In genomic region chr4:304516-304915, GRCh38 we compare ENCODE assay signal across 12 cellular contexts. TPM values are rescaled to one million over a fixed set of nuclear protein-coding genes. Genes with fewer than 3 reads are reported as not detected.
DNase-seq lines count a peak whose midpoint lies in the region; ATAC-seq and TF ChIP-seq lines count a peak whose summit lies in the region.
"Not testable (repeated sequence)": the region's sequence is repeated elsewhere in the genome, so short reads cannot be mapped to it uniquely, and the experiment has no call there.
"Had no signal": no experiment of that assay in that cellular context is flagged by ENCODE, and none has a peak within 500 bp of the region (broad histone marks: within the 10 kb centered on the region; RNA-seq: fewer than 3 reads in every experiment).

No MANE protein-coding gene starts in this region.

- H3K9ac ChIP-seq in iPS-15b (ENCODE audit: low read depth, low read length) = peak overlapping the region; percentile 88
- H3K9ac ChIP-seq in rectal smooth muscle tissue (ENCODE audit: low read length) = not testable (repeated sequence)

- peak overlapping the region; percentile 91 for H3K4me2 ChIP-seq in GM23338

- H3K36me3 Mint-ChIP-seq in GM23338 (ENCODE audit: low read depth) (peaks cover 43% of the 10 kb centered on the region), WTC11 (peaks cover 21% of the 10 kb centered on the region)

- peaks cover 11% of the 10 kb centered on the region for H3K4me1 ChIP-seq in GM23338 (ENCODE audit: insufficient read depth)
- H3K4me1 ChIP-seq in iPS-15b (ENCODE audit: control insufficient read depth, insufficient read depth, low read length); muscle layer of duodenum (ENCODE audit: control insufficient read depth in 1 of 2, insufficient read depth in 2 of 2, low read length in 2 of 2); rectal smooth muscle tissue (ENCODE audit: control insufficient read depth, insufficient read depth, low read length); upper lobe of right lung: not testable (repeated sequence)

- not testable (repeated sequence) for TF ChIP-seq CTCF in GM23338 (conservative IDR thresholded peaks at IDR 0.05; ENCODE audit: low read depth in 2 of 2); WTC11 (IDR thresholded peaks at IDR 0.05); choroid plexus epithelial cell (conservative IDR thresholded peaks at IDR 0.05; ENCODE audit: low read depth, low read length); fibroblast of pulmonary artery (IDR thresholded peaks at IDR 0.05; ENCODE audit: low read length, missing control alignments); upper lobe of right lung (IDR thresholded peaks at IDR 0.05)

- peaks cover 57% of the 10 kb centered on the region for H3K79me2 ChIP-seq in GM23338 (replicated peaks; ENCODE audit: insufficient read depth)

- not testable (repeated sequence) for H3F3A ChIP-seq in GM23338 (replicated peaks; ENCODE audit: low read depth)

- H3K4me3 Mint-ChIP-seq in GM23338 (peak overlapping the region; percentile 94), WTC11 (peak overlapping the region; percentile 95)

- not testable (repeated sequence) for H3K36me3 ChIP-seq in GM23338 (ENCODE audit: insufficient read depth); iPS-15b (ENCODE audit: control insufficient read depth, insufficient read depth, low read length); muscle layer of duodenum (ENCODE audit: control insufficient read depth in 1 of 2, insufficient read depth in 2 of 2, low read length in 2 of 2); rectal smooth muscle tissue (ENCODE audit: control insufficient read depth, insufficient read depth, low read length); upper lobe of right lung

- peak overlapping the region; percentile 75 for H3K4me3 ChIP-seq in GM23338
- peak overlapping the region; percentile 74 for H3K4me3 ChIP-seq in choroid plexus epithelial cell (ENCODE audit: low read depth, low read length)
- H3K4me3 ChIP-seq in fibroblast of pulmonary artery (replicated peaks; ENCODE audit: low read depth, low read length) = peak overlapping the region; percentile 53
- peak overlapping the region; percentile 89 for H3K4me3 ChIP-seq in iPS-15b (ENCODE audit: low read depth, low read length)
- H3K4me3 ChIP-seq in muscle layer of duodenum (ENCODE audit: low read depth in 1 of 2, low read length in 2 of 2) = peak overlapping the region; percentile 30 to 76
- H3K4me3 ChIP-seq in rectal smooth muscle tissue (ENCODE audit: low read length) = peak overlapping the region; percentile 24
- peak overlapping the region; percentile 31 for H3K4me3 ChIP-seq in upper lobe of right lung

- not testable (repeated sequence) for DNase-seq in GM23338 (ENCODE audit: low spot score); WTC11 (ENCODE audit: low spot score); fibroblast of pulmonary artery (ENCODE audit: low read depth); upper lobe of right lung
- DNase-seq in choroid plexus epithelial cell (ENCODE audit: low read depth) = peak; percentile 2

- H3K27ac Mint-ChIP-seq in GM23338 (peak overlapping the region; percentile 98), WTC11 (0 out of 2 replicates have a peak overlapping the region, but pooled peaks have one; percentile 68)

- H3K9me2 ChIP-seq in GM23338 (ENCODE audit: insufficient read depth) = not testable (repeated sequence)

- H4K20me1 ChIP-seq in GM23338 (replicated peaks; ENCODE audit: insufficient read depth) = peaks cover 43% of the 10 kb centered on the region

- H2AFZ ChIP-seq in GM23338 = not testable (repeated sequence)

- not testable (repeated sequence) for H3K27ac ChIP-seq in GM23338 (ENCODE audit: low read depth); muscle layer of duodenum (ENCODE audit: low read length); rectal smooth muscle tissue (ENCODE audit: low read depth, low read length); upper lobe of right lung

- not testable (repeated sequence) for H3K9me3 Mint-ChIP-seq in GM23338, WTC11

- not testable (repeated sequence) for H3K27me3 ChIP-seq in GM23338 (ENCODE audit: insufficient read depth); iPS-15b (ENCODE audit: control insufficient read depth, insufficient read depth, low read length); muscle layer of duodenum (ENCODE audit: low read depth, low read length); rectal smooth muscle tissue (ENCODE audit: control insufficient read depth, insufficient read depth, low read length)
- H3K27me3 ChIP-seq in upper lobe of right lung = peaks cover 18% of the 10 kb centered on the region

- H3K4me1 Mint-ChIP-seq in GM23338 = peaks cover 18% of the 10 kb centered on the region
- peaks cover 20% of the 10 kb centered on the region for H3K4me1 Mint-ChIP-seq in WTC11

- intact Hi-C loops in upper lobe of right lung (cut with DNase I) = not testable (repeated sequence)

- POLR2A ChIA-PET in WTC11 (lab: Charles Lee) = interaction anchor here (1.4 to 1.7 kb wide), 3 partner anchors 10 to 180 kb away, joined by 3 to 6 read pairs (median 3); partner anchors contain the start of genes ZNF141 and ZNF718

- not testable (repeated sequence) for H3K9me3 ChIP-seq in iPS-15b (ENCODE audit: control insufficient read depth, insufficient read depth, low read length); muscle layer of duodenum (ENCODE audit: control insufficient read depth in 1 of 2, low read length in 2 of 2); upper lobe of right lung

- CTCF ChIA-PET in WTC11 (lab: Charles Lee) = interaction anchor here (1.3 to 2.6 kb wide), 5 partner anchors 10 to 60 kb away, joined by 3 to 21 read pairs (median 7); partner anchors contain the start of gene ZNF141

- ATAC-seq in GM23338, WTC11, upper lobe of right lung: not testable (repeated sequence)

- peaks cover 19% of the 10 kb centered on the region for H3K27me3 Mint-ChIP-seq in GM23338 (ENCODE audit: insufficient read depth, low read depth, poor library complexity)
- H3K27me3 Mint-ChIP-seq in WTC11 (ENCODE audit: low read depth) = not testable (repeated sequence)

TF ChIP-seq in WTC11, 78 proteins besides CTCF, POLR2A, EP300 and RAD21:
- TF ChIP-seq ATF1 (CRISPR knock-in tag; IDR thresholded peaks at IDR 0.05) = 0 out of 2 replicates have a peak, but pooled peaks have one; percentile 10

RNA-seq across cellular contexts. Expression of gene ZNF732, which starts 0.8 kb away (rescaled TPM):
- total RNA-seq in GM23338 (2014; rRNA removed; shearing (Covaris generic)) = 41.6 and 49.2 TPM in 2 replicates
- 4.6 and 6.0 TPM in 2 replicates for polyA plus RNA-seq in GM23338 (2016; fragmentation: Nextera tagmentation; extraction: Ambion mirVana)
- total RNA-seq in WTC11 (2021) (28.1 to 33.8 TPM (median 30.2 TPM) in 3 replicates), upper lobe of right lung (0.23 TPM)
- total RNA-seq: activated CD8-positive, alpha-beta memory T cell treated with anti-CD3 and anti-CD28 coated beads for 36 hours; activated naive CD4-positive, alpha-beta T cell treated with anti-CD3 and anti-CD28 coated beads for 36 hours; HepG2; right lobe of liver had no signal
- polyA plus RNA-seq: HepG2 had no signal

RNA-seq across cellular contexts. Expression of gene ZNF141, which starts 33.1 kb away (rescaled TPM):
- total RNA-seq in GM23338 (2014; rRNA removed; shearing (Covaris generic)) = 54.6 and 58.1 TPM in 2 replicates
- polyA plus RNA-seq in GM23338 (2016; fragmentation: Nextera tagmentation; extraction: Ambion mirVana) = 12.9 and 18.5 TPM in 2 replicates
- total RNA-seq in WTC11 (2021) (33.9 to 43.6 TPM (median 34.5 TPM) in 3 replicates), upper lobe of right lung (19.9 TPM)
- total RNA-seq: HepG2 had no signal
- polyA plus RNA-seq: HepG2 had no signal

Comparison
In these comparisons a context has a peak if more than half of its experiments do, and no peak if none do; other contexts are left out.
1. H3K4me3 ChIP-seq: peak in every context shown above with its lines; median percentile 89 in iPS-15b; 75 in GM23338; 74 in choroid plexus epithelial cell; 53 in fibroblast of pulmonary artery; 53 in muscle layer of duodenum; 31 in upper lobe of right lung; 24 in rectal smooth muscle tissue.
2. RNA of gene ZNF732, which starts 0.8 kb away (total RNA-seq): 41.6 to 49.2 TPM in GM23338 and 28.1 to 33.8 TPM in WTC11; 0.23 TPM in upper lobe of right lung (single experiment); every median in the first group is over 10 times any median in the second.